Comparison of ENCODE assay signal across 26 cellular contexts in the genomic region with DNA sequence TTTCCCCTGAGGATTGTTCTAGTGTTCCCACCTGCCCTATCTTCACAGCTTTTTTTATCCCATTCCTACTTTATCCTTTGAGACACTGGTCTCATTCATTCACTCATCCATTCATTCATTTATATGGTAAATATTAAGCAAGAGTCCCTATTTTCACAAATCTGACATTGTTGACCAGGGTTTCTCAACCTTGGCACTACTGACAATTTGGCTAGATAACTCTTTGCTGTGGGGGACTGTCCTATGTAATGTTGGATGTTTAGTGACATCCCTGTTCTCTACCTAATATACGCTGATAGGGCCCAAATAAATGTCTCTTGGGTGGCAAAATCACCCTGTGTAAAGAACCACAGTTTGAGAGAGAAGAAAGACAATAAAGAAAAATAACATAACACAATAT.
A peak's percentile ranks its signal among the peaks of the same experiment; 100 is the strongest.
DNase-seq lines count a peak whose midpoint lies in the region; ATAC-seq, FAIRE-seq and TF ChIP-seq lines count a peak whose summit lies in the region.
"Had no signal": no experiment of that assay in that cellular context is flagged by ENCODE, and none has a peak within 500 bp of the region (broad histone marks: within the 10 kb centered on the region; RNA-seq: fewer than 3 reads in every experiment).

No MANE protein-coding gene starts in this region.

- DNase-seq in HepG2 (ENCODE audit: low spot score): no peak
- no peak for DNase-seq in glutamatergic neuron
- no peak for DNase-seq in right lobe of liver
- DNase-seq: BE2C; C1 segment of cervical spinal cord; CD4-positive, alpha-beta memory T cell; CD4-positive, CD25-positive, alpha-beta regulatory T cell; CD8-positive, alpha-beta memory T cell; COR-L47; DMS 273 treated with DMSO at 0.1 percent for 48 hours; DMS153; DMS53; DMS79; DND-41; EL; GDM1 had no signal

- H3K79me2 ChIP-seq in HepG2 (ENCODE audit: insufficient read depth, low read length): no peaks in the 10 kb centered on the region

- H3K4me3 ChIP-seq in liver (ENCODE audit: low read depth in 1 of 3, low read length in 3 of 3) (no peak overlapping the region), HepG2 (replicated peaks in 1 of 3; ENCODE audit: insufficient read depth in 1 of 3, low read depth in 2 of 3, low read length in 3 of 3) (no peak overlapping the region), right lobe of liver (no peak overlapping the region)
- H3K4me3 ChIP-seq: A549, BLaER1, GM12878 had no signal

- WGBS in liver: 35% methylated on average over 1 of the region's 1 CpG
- WGBS in HepG2 (ENCODE audit: low lambda C conversion rate): 6% methylated on average over 1 of the region's 1 CpG
- 23% methylated on average over 1 of the region's 1 CpG for WGBS in right lobe of liver (ENCODE audit: insufficient coverage, low coverage, low lambda C conversion rate, missing lambda C conversion rate)

- TF ChIP-seq EP300 in HepG2 (IDR thresholded peaks at IDR 0.05; ENCODE audit: low read depth in 2 of 2, low read length in 2 of 2) (no peak), HepG2 (CRISPR knock-in tag; IDR thresholded peaks at IDR 0.05; ENCODE audit: borderline replicate concordance) (no peak)

- peak overlapping the region; percentile 91 for H3K27ac Mint-ChIP-seq in glutamatergic neuron (ENCODE audit: unreplicated experiment)
- H3K27ac Mint-ChIP-seq: CD14-positive monocyte; CD4-positive, alpha-beta memory T cell; CD4-positive, CD25-positive, alpha-beta regulatory T cell; CD8-positive, alpha-beta memory T cell had no signal

- peaks cover 2 to 29% (median 23%) of the 10 kb centered on the region in 4 donors for H3K4me1 ChIP-seq in liver (ENCODE audit: control insufficient read depth in 4 of 4, insufficient read depth in 4 of 4, low read length in 3 of 4)
- no peaks in the 10 kb centered on the region for H3K4me1 ChIP-seq in HepG2 (ENCODE audit: insufficient read depth, low read length)
- peaks cover 0 to 30% (median 3%) of the 10 kb centered on the region in 4 donors for H3K4me1 ChIP-seq in right lobe of liver
- H3K4me1 ChIP-seq: A549, BLaER1 had no signal

- TF ChIP-seq POLR2A in HepG2 (IDR thresholded peaks at IDR 0.05; ENCODE audit: insufficient read depth in 1 of 2, low read depth in 2 of 2, low read length in 2 of 2) (no peak), right lobe of liver (IDR thresholded peaks at IDR 0.05) (no peak)

- H3K4me2 ChIP-seq in HepG2 (ENCODE audit: low read depth, low read length): no peak overlapping the region
- H3K4me2 ChIP-seq: A549, BLaER1 had no signal

- H3K9ac ChIP-seq in liver (ENCODE audit: low read depth in 1 of 2, low read length in 2 of 2): no peak overlapping the region
- no peak overlapping the region for H3K9ac ChIP-seq in HepG2 (ENCODE audit: insufficient read depth, low read depth, low read length)
- H3K9ac ChIP-seq: BLaER1 had no signal

- H3K4me1 Mint-ChIP-seq in glutamatergic neuron (ENCODE audit: low read depth, unreplicated experiment): peaks cover 17% of the 10 kb centered on the region
- H3K4me1 Mint-ChIP-seq: CD14-positive monocyte; CD4-positive, alpha-beta memory T cell; CD4-positive, CD25-positive, alpha-beta regulatory T cell; CD8-positive, alpha-beta memory T cell had no signal

- H4K20me1 ChIP-seq in HepG2 (ENCODE audit: insufficient read depth, low read length): no peaks in the 10 kb centered on the region
- H4K20me1 ChIP-seq: BLaER1 had no signal

- H3K4me3 Mint-ChIP-seq in glutamatergic neuron (ENCODE audit: unreplicated experiment): no peak overlapping the region
- H3K4me3 Mint-ChIP-seq: CD14-positive monocyte; CD4-positive, alpha-beta memory T cell; CD4-positive, CD25-positive, alpha-beta regulatory T cell; CD8-positive, alpha-beta memory T cell had no signal

- H3K27ac ChIP-seq in liver (ENCODE audit: low read depth in 1 of 2, low read length in 2 of 2) (no peak overlapping the region), HepG2 (ENCODE audit: extremely low read length, insufficient read depth, low read length) (no peak overlapping the region), right lobe of liver (no peak overlapping the region)
- H3K27ac ChIP-seq: 22Rv1, A549, BLaER1 had no signal

- peaks cover 15% of the 10 kb centered on the region for H3K9me3 Mint-ChIP-seq in glutamatergic neuron (ENCODE audit: unreplicated experiment)

- POLR2A ChIA-PET in HepG2 (lab: Yijun Ruan, JAX): no interaction called here

- in situ Hi-C loops in HepG2 (cut with HindIII; ENCODE audit: extremely low pct_ligation_motif_present, low pct_unique_long_range_greater_than_20kb): no loop called here

- H3K36me3 ChIP-seq in liver (ENCODE audit: control insufficient read depth in 4 of 4, insufficient read depth in 3 of 4, low read depth in 1 of 4, low read length in 3 of 4) (no peaks in the 10 kb centered on the region), HepG2 (replicated peaks in 1 of 2; ENCODE audit: control insufficient read depth in 1 of 2, insufficient read depth in 2 of 2, low read length in 2 of 2) (no peaks in the 10 kb centered on the region), right lobe of liver (no peaks in the 10 kb centered on the region)
- H3K36me3 ChIP-seq: BLaER1 had no signal

- no TSS peak for BruUV-seq in HepG2 (replicated peaks; lab: Mats Ljungman, UMichigan)

- H2AFZ ChIP-seq in HepG2 (ENCODE audit: low read length): no peak overlapping the region

- H3K27me3 Mint-ChIP-seq in glutamatergic neuron (ENCODE audit: unreplicated experiment): peaks cover 6% of the 10 kb centered on the region
- H3K27me3 Mint-ChIP-seq: CD4-positive, alpha-beta memory T cell; CD4-positive, CD25-positive, alpha-beta regulatory T cell; CD8-positive, alpha-beta memory T cell had no signal

- H3K36me3 Mint-ChIP-seq in glutamatergic neuron (ENCODE audit: unreplicated experiment): peaks cover 23% of the 10 kb centered on the region
- H3K36me3 Mint-ChIP-seq: CD14-positive monocyte; CD4-positive, alpha-beta memory T cell; CD4-positive, CD25-positive, alpha-beta regulatory T cell; CD8-positive, alpha-beta memory T cell had no signal

- H3K27me3 ChIP-seq in liver (ENCODE audit: control insufficient read depth in 4 of 4, insufficient read depth in 4 of 4, low read length in 3 of 4) (no peaks in the 10 kb centered on the region), HepG2 (ENCODE audit: control insufficient read depth in 1 of 2, insufficient read depth in 2 of 2, low read length in 2 of 2) (no peaks in the 10 kb centered on the region), right lobe of liver (no peaks in the 10 kb centered on the region)
- H3K27me3 ChIP-seq: BE2C, BLaER1 had no signal

- TF ChIP-seq RAD21 in liver (IDR thresholded peaks at IDR 0.05) (peak in 1 of 2 donors; percentile 33), HepG2 (CRISPR knock-in tag; IDR thresholded peaks at IDR 0.05) (no peak)

- CTCF ChIA-PET in HepG2 (lab: Yijun Ruan, JAX; ENCODE audit: low intra/inter-chr PET ratio, low total read pairs): no interaction called here

- FAIRE-seq in HepG2 (lab: Jason Lieb, UNC): no peak
- FAIRE-seq: A549, GM12878, GM12892, GM19239 had no signal

- no peak for TF ChIP-seq CTCF in liver (IDR thresholded peaks at IDR 0.05; ENCODE audit: low read depth, low read length, missing input control)
- TF ChIP-seq CTCF in HepG2 (CRISPR knock-in tag; IDR thresholded peaks at IDR 0.05): no peak
- TF ChIP-seq CTCF in glutamatergic neuron (IDR thresholded peaks at IDR 0.05; ENCODE audit: partially characterized antibody, unreplicated experiment): no peak
- TF ChIP-seq CTCF in right lobe of liver (IDR thresholded peaks at IDR 0.05): no peak

- ATAC-seq in HepG2 (no peak), right lobe of liver (peak; percentile 50 to 80 (median 58)), GM18502 (IDR thresholded peaks at IDR 0.05; ENCODE audit: poor library complexity, unreplicated experiment) (no peak), HG02588 (IDR thresholded peaks at IDR 0.05; ENCODE audit: unreplicated experiment) (no peak)
- ATAC-seq: A549, GM12878 had no signal

- intact Hi-C loops in HepG2 (cut with micrococcal nuclease; ENCODE audit: unreplicated experiment): no loop called here
- intact Hi-C loops in right lobe of liver (cut with DNase I): no loop called here

- H3K9me3 ChIP-seq in liver (ENCODE audit: control insufficient read depth in 4 of 4, low read length in 3 of 4) (no peaks in the 10 kb centered on the region), HepG2 (ENCODE audit: low read length) (peaks cover 12% of the 10 kb centered on the region; the same call in 1 of the 2 replicates), right lobe of liver (no peaks in the 10 kb centered on the region)
- H3K9me3 ChIP-seq: A549, BE2C had no signal

TF ChIP-seq in liver, 16 proteins besides CTCF, POLR2A, EP300 and RAD21 (continues in another document):
- TF ChIP-seq, protein P1, sequence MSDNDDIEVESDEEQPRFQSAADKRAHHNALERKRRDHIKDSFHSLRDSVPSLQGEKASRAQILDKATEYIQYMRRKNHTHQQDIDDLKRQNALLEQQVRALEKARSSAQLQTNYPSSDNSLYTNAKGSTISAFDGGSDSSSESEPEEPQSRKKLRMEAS (IDR thresholded peaks at IDR 0.05): peak; percentile 35
- TF ChIP-seq FOXA1 (IDR thresholded peaks at IDR 0.05) (peak; percentile 22), SP1 (IDR thresholded peaks at IDR 0.05) (no peak), RXRA (IDR thresholded peaks at IDR 0.05) (peak in 1 of 2 donors; percentile 50), HNF4A (conservative IDR thresholded peaks at IDR 0.05) (peak; percentile 19 to 61)

TF ChIP-seq in HepG2, 621 proteins besides CTCF, POLR2A, EP300 and RAD21:
- TF ChIP-seq MED1 (CRISPR knock-in tag; IDR thresholded peaks at IDR 0.05) (no peak), PHF5A (CRISPR knock-in tag; IDR thresholded peaks at IDR 0.05; ENCODE audit: low read depth, unreplicated experiment) (no peak), NR2F1 (CRISPR knock-in tag; IDR thresholded peaks at IDR 0.05) (no peak), CHCHD3 (CRISPR knock-in tag; IDR thresholded peaks at IDR 0.05) (no peak)
- TF ChIP-seq, protein P2, sequence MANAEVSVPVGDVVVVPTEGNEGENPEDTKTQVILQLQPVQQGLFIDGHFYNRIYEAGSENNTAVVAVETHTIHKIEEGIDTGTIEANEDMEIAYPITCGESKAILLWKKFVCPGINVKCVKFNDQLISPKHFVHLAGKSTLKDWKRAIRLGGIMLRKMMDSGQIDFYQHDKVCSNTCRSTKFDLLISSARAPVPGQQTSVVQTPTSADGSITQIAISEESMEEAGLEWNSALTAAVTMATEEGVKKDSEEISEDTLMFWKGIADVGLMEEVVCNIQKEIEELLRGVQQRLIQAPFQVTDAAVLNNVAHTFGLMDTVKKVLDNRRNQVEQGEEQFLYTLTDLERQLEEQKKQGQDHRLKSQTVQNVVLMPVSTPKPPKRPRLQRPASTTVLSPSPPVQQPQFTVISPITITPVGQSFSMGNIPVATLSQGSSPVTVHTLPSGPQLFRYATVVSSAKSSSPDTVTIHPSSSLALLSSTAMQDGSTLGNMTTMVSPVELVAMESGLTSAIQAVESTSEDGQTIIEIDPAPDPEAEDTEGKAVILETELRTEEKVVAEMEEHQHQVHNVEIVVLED (CRISPR knock-in tag; IDR thresholded peaks at IDR 0.05; ENCODE audit: borderline replicate concordance): no peak

Comparison
In these comparisons a context has a peak if more than half of its experiments do, and no peak if none do; other contexts are left out.
1. ATAC-seq: peak in right lobe of liver (4 of 4); none in HepG2 (single experiment), GM18502 (single experiment) and HG02588 (single experiment).